In the genomic region with DNA sequence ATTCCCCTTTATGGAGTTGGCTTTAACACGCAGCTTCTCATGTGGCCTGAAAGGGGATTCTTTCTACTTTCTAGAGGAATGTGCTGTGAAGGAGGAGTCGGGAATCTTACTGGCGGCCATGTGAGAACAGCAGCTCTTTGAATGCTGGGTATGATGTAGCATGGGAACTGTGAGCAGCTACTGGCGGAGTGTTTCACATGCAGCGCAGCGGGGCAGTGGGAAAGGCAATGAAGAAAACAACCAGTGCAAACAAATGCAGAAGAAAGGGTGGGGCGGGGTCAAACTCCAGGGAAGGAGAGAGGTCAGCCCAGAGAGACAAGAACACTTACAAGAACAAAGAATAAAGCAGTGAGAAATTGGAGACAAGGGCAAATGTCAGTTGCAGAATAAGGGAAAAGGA, we compare ENCODE assay signal across 14 cellular contexts.
DNase-seq lines count a peak whose midpoint lies in the region; ATAC-seq and TF ChIP-seq lines count a peak whose summit lies in the region.
"Had no signal": no experiment of that assay in that cellular context is flagged by ENCODE, and none has a peak within 500 bp of the region (broad histone marks: within the 10 kb centered on the region; RNA-seq: fewer than 3 reads in every experiment).

No MANE protein-coding gene starts in this region.

- DNase-seq in H7, result peak; percentile 64
- DNase-seq in astrocyte of the spinal cord (ENCODE audit: low read depth, low spot score), result peak; percentile 65
- DNase-seq in hepatic stellate cell (ENCODE audit: low spot score), result peak; percentile 8
- DNase-seq in pons (ENCODE audit: low spot score), result peak; percentile 1
- DNase-seq in spleen, result no peak
- DNase-seq: activated B cell treated with CpG ODN at 0.5 μM for 24 hours; BE2C; DMS79; NCI-H146; stimulated activated CD4-positive, alpha-beta T cell treated with anti-CD3 and anti-CD28 coated beads, Interleukin-4, amount 100 ng/mL, for 1 hour; stimulated activated naive CD4-positive, alpha-beta T cell treated with Interleukin-2 at 50 U/mL for 16 hours had no signal

- H3K9me3 ChIP-seq in spleen, result peaks cover 0 to 3% (median 0%) of the 10 kb centered on the region in 8 donors
- H3K9me3 ChIP-seq: BE2C had no signal

- H3K27me3 ChIP-seq in H7 (ENCODE audit: control insufficient read depth, insufficient read depth, low read length) (no peaks in the 10 kb centered on the region), spleen (replicated peaks in 1 of 7) (no peaks in the 10 kb centered on the region)
- H3K27me3 ChIP-seq: BE2C had no signal

- WGBS in spleen, 5 donors, result 50 to 83% (median 56%) methylated on average over 7 of the region's 7 CpGs

- TF ChIP-seq POLR2A in spleen (IDR thresholded peaks at IDR 0.05), result no peak

- no peaks in the 10 kb centered on the region for H3K4me1 ChIP-seq in spleen
- H3K4me1 ChIP-seq: BE2C had no signal

- intact Hi-C loops in spleen (cut with DNase I; ENCODE audit: low total_unique reads), result no loop called here

- no peak overlapping the region for H3K4me3 ChIP-seq in H7 (ENCODE audit: insufficient read depth, low read depth, low read length)
- H3K4me3 ChIP-seq in astrocyte of the spinal cord (ENCODE audit: low read depth, low read length), result no peak overlapping the region
- no peak overlapping the region for H3K4me3 ChIP-seq in spleen

- no peak overlapping the region for H3K27ac ChIP-seq in spleen

- H3K36me3 ChIP-seq in H7 (replicated peaks; ENCODE audit: control insufficient read depth, insufficient read depth, low read length) (no peaks in the 10 kb centered on the region), spleen (no peaks in the 10 kb centered on the region)
- H3K36me3 ChIP-seq: BE2C had no signal

- ATAC-seq in GM19351 (IDR thresholded peaks at IDR 0.05; ENCODE audit: unreplicated experiment), result no peak
- ATAC-seq in HG02759 (IDR thresholded peaks at IDR 0.05; ENCODE audit: unreplicated experiment), result no peak
- no peak for ATAC-seq in GM21619 (IDR thresholded peaks at IDR 0.05; ENCODE audit: unreplicated experiment)

- TF ChIP-seq CTCF in astrocyte of the spinal cord (IDR thresholded peaks at IDR 0.05; ENCODE audit: low read depth, low read length), result no peak
- no peak for TF ChIP-seq CTCF in spleen (IDR thresholded peaks at IDR 0.05 in 8 of 11, conservative IDR thresholded peaks at IDR 0.05 in 3 of 11)

- in situ Hi-C loops in astrocyte of the spinal cord (cut with HindIII; ENCODE audit: low sequenced_read_pairs), result no loop called here
